1 cellular context compared by ENCODE assay signal in the genomic region with DNA sequence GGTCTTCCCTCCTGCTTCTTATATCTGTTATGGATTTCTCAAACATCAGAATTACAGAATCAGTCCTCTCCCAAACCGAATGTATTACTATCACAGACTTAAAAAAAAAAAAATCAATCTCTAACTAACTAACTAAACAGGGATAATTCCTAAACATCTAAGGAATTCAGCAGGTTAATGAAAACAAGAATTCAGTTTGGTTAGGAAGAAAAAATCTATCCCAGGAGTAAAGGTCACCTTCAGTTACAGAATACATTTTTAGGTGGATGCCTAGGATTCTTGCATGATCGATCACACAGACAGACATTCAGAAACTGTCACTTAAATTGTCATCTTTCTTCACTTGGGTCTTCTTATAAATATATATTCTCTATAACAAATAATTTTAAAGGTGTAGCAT.
TF ChIP-seq lines count a peak whose summit lies in the region.

No MANE protein-coding gene starts in this region.

TF ChIP-seq in HepG2, 621 proteins besides CTCF, POLR2A, EP300 and RAD21 (continued from another document and continues in another):
- TF ChIP-seq ZBTB40 (IDR thresholded peaks at IDR 0.05): no peak
- TF ChIP-seq ZBTB40 (CRISPR knock-in tag; IDR thresholded peaks at IDR 0.05): no peak
- TF ChIP-seq ZFP36 (IDR thresholded peaks at IDR 0.05; ENCODE audit: borderline replicate concordance, low read depth, low read length, partially characterized antibody): no peak
- TF ChIP-seq ZNF792 (CRISPR knock-in tag; IDR thresholded peaks at IDR 0.05): no peak
- TF ChIP-seq SP1 (IDR thresholded peaks at IDR 0.05): no peak
- no peak for TF ChIP-seq SP1 (CRISPR knock-in tag; IDR thresholded peaks at IDR 0.05)
- no peak for TF ChIP-seq EEA1 (CRISPR knock-in tag; IDR thresholded peaks at IDR 0.05; ENCODE audit: borderline replicate concordance)
- TF ChIP-seq ZNF331 (CRISPR knock-in tag; IDR thresholded peaks at IDR 0.05): no peak
- TF ChIP-seq, protein P1, sequence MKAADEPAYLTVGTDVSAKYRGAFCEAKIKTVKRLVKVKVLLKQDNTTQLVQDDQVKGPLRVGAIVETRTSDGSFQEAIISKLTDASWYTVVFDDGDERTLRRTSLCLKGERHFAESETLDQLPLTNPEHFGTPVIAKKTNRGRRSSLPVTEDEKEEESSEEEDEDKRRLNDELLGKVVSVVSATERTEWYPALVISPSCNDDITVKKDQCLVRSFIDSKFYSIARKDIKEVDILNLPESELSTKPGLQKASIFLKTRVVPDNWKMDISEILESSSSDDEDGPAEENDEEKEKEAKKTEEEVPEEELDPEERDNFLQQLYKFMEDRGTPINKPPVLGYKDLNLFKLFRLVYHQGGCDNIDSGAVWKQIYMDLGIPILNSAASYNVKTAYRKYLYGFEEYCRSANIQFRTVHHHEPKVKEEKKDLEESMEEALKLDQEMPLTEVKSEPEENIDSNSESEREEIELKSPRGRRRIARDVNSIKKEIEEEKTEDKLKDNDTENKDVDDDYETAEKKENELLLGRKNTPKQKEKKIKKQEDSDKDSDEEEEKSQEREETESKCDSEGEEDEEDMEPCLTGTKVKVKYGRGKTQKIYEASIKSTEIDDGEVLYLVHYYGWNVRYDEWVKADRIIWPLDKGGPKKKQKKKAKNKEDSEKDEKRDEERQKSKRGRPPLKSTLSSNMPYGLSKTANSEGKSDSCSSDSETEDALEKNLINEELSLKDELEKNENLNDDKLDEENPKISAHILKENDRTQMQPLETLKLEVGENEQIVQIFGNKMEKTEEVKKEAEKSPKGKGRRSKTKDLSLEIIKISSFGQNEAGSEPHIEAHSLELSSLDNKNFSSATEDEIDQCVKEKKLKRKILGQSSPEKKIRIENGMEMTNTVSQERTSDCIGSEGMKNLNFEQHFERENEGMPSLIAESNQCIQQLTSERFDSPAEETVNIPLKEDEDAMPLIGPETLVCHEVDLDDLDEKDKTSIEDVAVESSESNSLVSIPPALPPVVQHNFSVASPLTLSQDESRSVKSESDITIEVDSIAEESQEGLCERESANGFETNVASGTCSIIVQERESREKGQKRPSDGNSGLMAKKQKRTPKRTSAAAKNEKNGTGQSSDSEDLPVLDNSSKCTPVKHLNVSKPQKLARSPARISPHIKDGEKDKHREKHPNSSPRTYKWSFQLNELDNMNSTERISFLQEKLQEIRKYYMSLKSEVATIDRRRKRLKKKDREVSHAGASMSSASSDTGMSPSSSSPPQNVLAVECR (CRISPR knock-in tag; IDR thresholded peaks at IDR 0.05; ENCODE audit: borderline replicate concordance): no peak
- no peak for TF ChIP-seq FOXA1 (IDR thresholded peaks at IDR 0.05)
- TF ChIP-seq FOXA1 (CRISPR knock-in tag; IDR thresholded peaks at IDR 0.05): 0 out of 2 replicates have a peak, but pooled peaks have one; percentile 19
- TF ChIP-seq ZNF652 (CRISPR knock-in tag; IDR thresholded peaks at IDR 0.05; ENCODE audit: borderline replicate concordance, low read depth): no peak
- no peak for TF ChIP-seq ZNF747 (CRISPR knock-in tag; IDR thresholded peaks at IDR 0.05; ENCODE audit: borderline replicate concordance)
- TF ChIP-seq ZNF441 (CRISPR knock-in tag; IDR thresholded peaks at IDR 0.05; ENCODE audit: borderline replicate concordance): no peak
- no peak for TF ChIP-seq ZNF343 (CRISPR knock-in tag; IDR thresholded peaks at IDR 0.05)
- TF ChIP-seq KDM1A (CRISPR knock-in tag; IDR thresholded peaks at IDR 0.05): no peak
- no peak for TF ChIP-seq HNRNPK (IDR thresholded peaks at IDR 0.05; ENCODE audit: low read depth, low read length, poor library complexity, severe bottlenecking)
- no peak for TF ChIP-seq YY1 (IDR thresholded peaks at IDR 0.05; ENCODE audit: insufficient read depth, insufficient replicate concordance, low read depth, low read length)
- TF ChIP-seq RXRB (CRISPR knock-in tag; IDR thresholded peaks at IDR 0.05; ENCODE audit: borderline replicate concordance): peak; percentile 79
- TF ChIP-seq, protein P2, sequence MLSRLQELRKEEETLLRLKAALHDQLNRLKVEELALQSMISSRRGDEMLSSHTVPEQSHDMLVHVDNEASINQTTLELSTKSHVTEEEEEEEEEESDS (CRISPR knock-in tag; IDR thresholded peaks at IDR 0.05; ENCODE audit: borderline replicate concordance): no peak
- TF ChIP-seq, protein P3, sequence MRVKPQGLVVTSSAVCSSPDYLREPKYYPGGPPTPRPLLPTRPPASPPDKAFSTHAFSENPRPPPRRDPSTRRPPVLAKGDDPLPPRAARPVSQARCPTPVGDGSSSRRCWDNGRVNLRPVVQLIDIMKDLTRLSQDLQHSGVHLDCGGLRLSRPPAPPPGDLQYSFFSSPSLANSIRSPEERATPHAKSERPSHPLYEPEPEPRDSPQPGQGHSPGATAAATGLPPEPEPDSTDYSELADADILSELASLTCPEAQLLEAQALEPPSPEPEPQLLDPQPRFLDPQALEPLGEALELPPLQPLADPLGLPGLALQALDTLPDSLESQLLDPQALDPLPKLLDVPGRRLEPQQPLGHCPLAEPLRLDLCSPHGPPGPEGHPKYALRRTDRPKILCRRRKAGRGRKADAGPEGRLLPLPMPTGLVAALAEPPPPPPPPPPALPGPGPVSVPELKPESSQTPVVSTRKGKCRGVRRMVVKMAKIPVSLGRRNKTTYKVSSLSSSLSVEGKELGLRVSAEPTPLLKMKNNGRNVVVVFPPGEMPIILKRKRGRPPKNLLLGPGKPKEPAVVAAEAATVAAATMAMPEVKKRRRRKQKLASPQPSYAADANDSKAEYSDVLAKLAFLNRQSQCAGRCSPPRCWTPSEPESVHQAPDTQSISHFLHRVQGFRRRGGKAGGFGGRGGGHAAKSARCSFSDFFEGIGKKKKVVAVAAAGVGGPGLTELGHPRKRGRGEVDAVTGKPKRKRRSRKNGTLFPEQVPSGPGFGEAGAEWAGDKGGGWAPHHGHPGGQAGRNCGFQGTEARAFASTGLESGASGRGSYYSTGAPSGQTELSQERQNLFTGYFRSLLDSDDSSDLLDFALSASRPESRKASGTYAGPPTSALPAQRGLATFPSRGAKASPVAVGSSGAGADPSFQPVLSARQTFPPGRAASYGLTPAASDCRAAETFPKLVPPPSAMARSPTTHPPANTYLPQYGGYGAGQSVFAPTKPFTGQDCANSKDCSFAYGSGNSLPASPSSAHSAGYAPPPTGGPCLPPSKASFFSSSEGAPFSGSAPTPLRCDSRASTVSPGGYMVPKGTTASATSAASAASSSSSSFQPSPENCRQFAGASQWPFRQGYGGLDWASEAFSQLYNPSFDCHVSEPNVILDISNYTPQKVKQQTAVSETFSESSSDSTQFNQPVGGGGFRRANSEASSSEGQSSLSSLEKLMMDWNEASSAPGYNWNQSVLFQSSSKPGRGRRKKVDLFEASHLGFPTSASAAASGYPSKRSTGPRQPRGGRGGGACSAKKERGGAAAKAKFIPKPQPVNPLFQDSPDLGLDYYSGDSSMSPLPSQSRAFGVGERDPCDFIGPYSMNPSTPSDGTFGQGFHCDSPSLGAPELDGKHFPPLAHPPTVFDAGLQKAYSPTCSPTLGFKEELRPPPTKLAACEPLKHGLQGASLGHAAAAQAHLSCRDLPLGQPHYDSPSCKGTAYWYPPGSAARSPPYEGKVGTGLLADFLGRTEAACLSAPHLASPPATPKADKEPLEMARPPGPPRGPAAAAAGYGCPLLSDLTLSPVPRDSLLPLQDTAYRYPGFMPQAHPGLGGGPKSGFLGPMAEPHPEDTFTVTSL (CRISPR knock-in tag; IDR thresholded peaks at IDR 0.05; ENCODE audit: borderline replicate concordance): peak; percentile 81; the same call in 1 of the 2 replicates
- no peak for TF ChIP-seq ZFAT (CRISPR knock-in tag; conservative IDR thresholded peaks at IDR 0.05)
- TF ChIP-seq NBN (conservative IDR thresholded peaks at IDR 0.05): no peak
- TF ChIP-seq ZNF570 (CRISPR knock-in tag; IDR thresholded peaks at IDR 0.05; ENCODE audit: borderline replicate concordance): no peak
- TF ChIP-seq, protein P4, sequence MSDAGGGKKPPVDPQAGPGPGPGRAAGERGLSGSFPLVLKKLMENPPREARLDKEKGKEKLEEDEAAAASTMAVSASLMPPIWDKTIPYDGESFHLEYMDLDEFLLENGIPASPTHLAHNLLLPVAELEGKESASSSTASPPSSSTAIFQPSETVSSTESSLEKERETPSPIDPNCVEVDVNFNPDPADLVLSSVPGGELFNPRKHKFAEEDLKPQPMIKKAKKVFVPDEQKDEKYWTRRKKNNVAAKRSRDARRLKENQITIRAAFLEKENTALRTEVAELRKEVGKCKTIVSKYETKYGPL (CRISPR knock-in tag; IDR thresholded peaks at IDR 0.05): no peak
- TF ChIP-seq MEIS2 (CRISPR knock-in tag; IDR thresholded peaks at IDR 0.05): no peak
- TF ChIP-seq ZBTB1 (CRISPR knock-in tag; IDR thresholded peaks at IDR 0.05; ENCODE audit: borderline replicate concordance): no peak
- TF ChIP-seq RFXAP (CRISPR knock-in tag; IDR thresholded peaks at IDR 0.05; ENCODE audit: borderline replicate concordance): no peak
- TF ChIP-seq RORA (CRISPR knock-in tag; IDR thresholded peaks at IDR 0.05): no peak
- no peak for TF ChIP-seq BCLAF1 (IDR thresholded peaks at IDR 0.05)
- TF ChIP-seq MBNL3 (CRISPR knock-in tag; conservative IDR thresholded peaks at IDR 0.05): no peak
